Comparison of ENCODE assay signal across 8 cellular contexts in genomic region chr1:51518730-51519047, GRCh38. TPM values are rescaled to one million over a fixed set of nuclear protein-coding genes. Genes with fewer than 3 reads are reported as not detected.
DNase-seq lines count a peak whose midpoint lies in the region; ATAC-seq and TF ChIP-seq lines count a peak whose summit lies in the region.

No MANE protein-coding gene starts in this region.

- no peaks in the 10 kb centered on the region for H3K36me3 Mint-ChIP-seq in natural killer cell

- H3K9me3 ChIP-seq in upper lobe of right lung = no peaks in the 10 kb centered on the region

- peak overlapping the region; percentile 97 for H3K4me3 Mint-ChIP-seq in natural killer cell

- peak; percentile 35 for ATAC-seq in GM21423 (IDR thresholded peaks at IDR 0.05; ENCODE audit: unreplicated experiment)
- peak; percentile 7 to 30 (median 16) for ATAC-seq in natural killer cell
- peak; percentile 74 for ATAC-seq in upper lobe of right lung

- H3K27ac Mint-ChIP-seq in natural killer cell = peak overlapping the region; percentile 92 to 93

- H3K36me3 ChIP-seq in upper lobe of right lung = no peaks in the 10 kb centered on the region

- peak; percentile 95 for DNase-seq in DMS53 (lab: John Stamatoyannopoulos, UW)
- DNase-seq in HPDE6-E6E7 (ENCODE audit: extremely low spot score) = peak; percentile 54
- DNase-seq in activated CD4-positive, alpha-beta T cell treated with anti-CD3 and anti-CD28 coated beads, Interleukin-2, amount 50 U/mL, for 48 hours = peak; percentile 49 to 61
- peak; percentile 80 for DNase-seq in epithelial cell of esophagus (ENCODE audit: low read depth)
- peak; percentile 45 for DNase-seq in natural killer cell
- DNase-seq in upper lobe of right lung = peak; percentile 86
- DNase-seq in NCI-H1694 (lab: John Stamatoyannopoulos, UW) = no peak

- TF ChIP-seq CTCF in epithelial cell of esophagus (IDR thresholded peaks at IDR 0.05; ENCODE audit: insufficient read depth, low read depth, low read length, missing control alignments) (no peak), natural killer cell (IDR thresholded peaks at IDR 0.05) (no peak), upper lobe of right lung (IDR thresholded peaks at IDR 0.05) (no peak)

- intact Hi-C loops in natural killer cell (cut with micrococcal nuclease) (loop anchor here (5.0 to 10.0 kb wide), 2 partner anchors 76 to 554 kb away; partner anchors contain the start of gene FAF1), upper lobe of right lung (cut with DNase I) (no loop called here)

- H3K27me3 ChIP-seq in upper lobe of right lung = no peaks in the 10 kb centered on the region

- peaks cover 32% of the 10 kb centered on the region for H3K4me1 ChIP-seq in upper lobe of right lung

- H3K27me3 Mint-ChIP-seq in natural killer cell (ENCODE audit: low read depth in 2 of 2) = no peaks in the 10 kb centered on the region

- H3K9me3 Mint-ChIP-seq in natural killer cell = peaks cover 0 to 4% of the 10 kb centered on the region in 2 donors

- H3K4me1 Mint-ChIP-seq in natural killer cell = peaks cover 61 to 68% of the 10 kb centered on the region in 2 donors

- H3K4me3 ChIP-seq in epithelial cell of esophagus (ENCODE audit: low read length) (peak overlapping the region; percentile 87), upper lobe of right lung (peak overlapping the region; percentile 79)

- peak overlapping the region; percentile 88 for H3K27ac ChIP-seq in upper lobe of right lung

RNA-seq across cellular contexts. Expression of gene EPS15, which starts 0.4 kb away (rescaled TPM):
- total RNA-seq in natural killer cell = 100 to 1,000 TPM in 1 of 3 donors, 10 to 100 TPM in 2; 92.7 to 127 (median 93.5) TPM
- 88.5 TPM for total RNA-seq in upper lobe of right lung

Comparison
In these comparisons a context has a peak if more than half of its experiments do, and no peak if none do; other contexts are left out.
1. ATAC-seq: peak in every context shown above with its lines; median percentile 74 in upper lobe of right lung; 35 in GM21423; 16 in natural killer cell.